ENCODE assay signal across 17 cellular contexts in the genomic region with DNA sequence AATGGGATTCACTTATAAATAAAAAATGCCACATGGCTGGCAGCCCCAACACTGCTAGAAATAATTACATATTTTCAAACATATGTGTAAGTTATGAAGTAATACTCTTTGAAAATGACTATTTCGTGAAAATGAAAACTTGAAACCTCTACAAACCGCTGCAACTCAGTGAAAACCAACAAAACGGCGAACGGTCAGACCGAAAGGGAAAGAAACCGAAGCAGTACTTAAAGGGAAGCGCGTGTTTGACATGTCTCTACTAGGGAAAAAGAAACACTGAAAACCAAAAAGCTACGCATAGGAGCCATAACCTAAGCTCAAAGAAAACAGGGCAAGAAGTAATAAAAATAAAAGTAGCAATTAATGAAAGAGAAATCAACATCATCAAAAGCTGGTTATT.
A peak's percentile ranks its signal among the peaks of the same experiment; 100 is the strongest.
DNase-seq lines count a peak whose midpoint lies in the region; ATAC-seq lines count a peak whose summit lies in the region.
"Had no signal": no experiment of that assay in that cellular context is flagged by ENCODE, and none has a peak within 500 bp of the region (broad histone marks: within the 10 kb centered on the region; RNA-seq: fewer than 3 reads in every experiment).

No MANE protein-coding gene starts in this region.

- no peaks in the 10 kb centered on the region for H3K9me3 Mint-ChIP-seq in activated T-helper 2 cell treated with anti-CD3 and anti-CD28 coated beads, Interferon-gamma antibody, Interleukin-2, Interleukin-4, amounts not matched to agents 10 μg/mL and 5 μg/mL and 100 μg/mL, durations not matched to agents 14 hours and 24 hours and 36 hours
- H3K9me3 Mint-ChIP-seq: endodermal cell; naive thymus-derived CD4-positive, alpha-beta T cell had no signal

- no peak overlapping the region for H3K27ac Mint-ChIP-seq in activated T-helper 2 cell treated with anti-CD3 and anti-CD28 coated beads, Interferon-gamma antibody, Interleukin-2, Interleukin-4, amounts not matched to agents 10 μg/mL and 5 μg/mL and 100 μg/mL, durations not matched to agents 14 hours and 24 hours and 36 hours
- H3K27ac Mint-ChIP-seq: endodermal cell; naive thymus-derived CD4-positive, alpha-beta T cell had no signal

- H3K36me3 Mint-ChIP-seq in activated T-helper 2 cell treated with anti-CD3 and anti-CD28 coated beads, Interferon-gamma antibody, Interleukin-2, Interleukin-4, amounts not matched to agents 10 μg/mL and 5 μg/mL and 100 μg/mL, durations not matched to agents 14 hours and 24 hours and 36 hours (ENCODE audit: low read depth) = no peaks in the 10 kb centered on the region
- H3K36me3 Mint-ChIP-seq: naive thymus-derived CD4-positive, alpha-beta T cell had no signal

- H3K4me3 Mint-ChIP-seq in activated T-helper 2 cell treated with anti-CD3 and anti-CD28 coated beads, Interferon-gamma antibody, Interleukin-2, Interleukin-4, amounts not matched to agents 10 μg/mL and 5 μg/mL and 100 μg/mL, durations not matched to agents 14 hours and 24 hours and 36 hours (ENCODE audit: low read depth) = peak overlapping the region; percentile 4
- H3K4me3 Mint-ChIP-seq: endodermal cell had no signal

- peaks cover 5% of the 10 kb centered on the region for H3K4me1 Mint-ChIP-seq in activated T-helper 2 cell treated with anti-CD3 and anti-CD28 coated beads, Interferon-gamma antibody, Interleukin-2, Interleukin-4, amounts not matched to agents 10 μg/mL and 5 μg/mL and 100 μg/mL, durations not matched to agents 14 hours and 24 hours and 36 hours (ENCODE audit: low read depth)
- H3K4me1 Mint-ChIP-seq: endodermal cell had no signal

- peaks cover 8% of the 10 kb centered on the region for H3K27me3 Mint-ChIP-seq in activated T-helper 2 cell treated with anti-CD3 and anti-CD28 coated beads, Interferon-gamma antibody, Interleukin-2, Interleukin-4, amounts not matched to agents 10 μg/mL and 5 μg/mL and 100 μg/mL, durations not matched to agents 14 hours and 24 hours and 36 hours (ENCODE audit: low read depth)

- DNase-seq in activated CD4-positive, alpha-beta T cell treated with anti-CD3 and anti-CD28 coated beads, Interleukin-2, amount 50 U/mL, for 48 hours = peak; percentile 4 to 16
- no peak for DNase-seq in activated CD4-positive, alpha-beta T cell treated with anti-CD3 and anti-CD28 coated beads, Interleukin-2, amount 50 U/mL, for 1 hour
- DNase-seq in activated T-helper 2 cell treated with anti-CD3 and anti-CD28 coated beads, Interferon-gamma antibody, Interleukin-2, Interleukin-4, amounts not matched to agents 10 μg/mL and 5 μg/mL and 100 μg/mL, durations not matched to agents 14 hours and 24 hours and 36 hours (ENCODE audit: low spot score) = no peak
- DNase-seq in NCI-H2107 (lab: John Stamatoyannopoulos, UW) = no peak
- DNase-seq in NCI-H524 (lab: John Stamatoyannopoulos, UW) = no peak
- DNase-seq in SKM-1 (lab: John Stamatoyannopoulos, UW; ENCODE audit: unreplicated experiment) = no peak
- DNase-seq: aorta; hypothalamus; naive thymus-derived CD4-positive, alpha-beta T cell; NCI-H1092; NCI-H2081 treated with DMSO at 0.1 percent for 48 hours; NCI-H526 treated with DMSO at 0.1 percent for 48 hours; psoas muscle; upper lobe of left lung had no signal

- peak; percentile 67 for ATAC-seq in GM19025 (IDR thresholded peaks at IDR 0.05; ENCODE audit: low read depth, unreplicated experiment)
- peak; percentile 40 for ATAC-seq in HG03558 (IDR thresholded peaks at IDR 0.05; ENCODE audit: extremely low read depth, unreplicated experiment)
- ATAC-seq: psoas muscle had no signal

- intact Hi-C loops in activated T-helper 2 cell treated with anti-CD3 and anti-CD28 coated beads, Interferon-gamma antibody, Interleukin-2, Interleukin-4, amounts not matched to agents 10 μg/mL and 5 μg/mL and 100 μg/mL, durations not matched to agents 14 hours and 24 hours and 36 hours (cut with micrococcal nuclease) = no loop called here

Comparison
In these comparisons a context has a peak if more than half of its experiments do, and no peak if none do; other contexts are left out.
1. DNase-seq: peak in activated CD4-positive, alpha-beta T cell treated with anti-CD3 and anti-CD28 coated beads, Interleukin-2, amount 50 U/mL, for 48 hours (2 of 2); none in activated CD4-positive, alpha-beta T cell treated with anti-CD3 and anti-CD28 coated beads, Interleukin-2, amount 50 U/mL, for 1 hour (single experiment), activated T-helper 2 cell treated with anti-CD3 and anti-CD28 coated beads, Interferon-gamma antibody, Interleukin-2, Interleukin-4, amounts not matched to agents 10 μg/mL and 5 μg/mL and 100 μg/mL, durations not matched to agents 14 hours and 24 hours and 36 hours (single experiment), NCI-H2107 (single experiment), NCI-H524 (0 of 2) and SKM-1 (single experiment).